26 cellular contexts compared by ENCODE assay signal in genomic region chr1:147585640-147586383, GRCh38. TPM values are rescaled to one million over a fixed set of nuclear protein-coding genes. Genes with fewer than 3 reads are reported as not detected.
DNase-seq lines count a peak whose midpoint lies in the region; ATAC-seq and TF ChIP-seq lines count a peak whose summit lies in the region.
"Had no signal": no experiment of that assay in that cellular context is flagged by ENCODE, and none has a peak within 500 bp of the region (broad histone marks: within the 10 kb centered on the region; RNA-seq: fewer than 3 reads in every experiment).

No MANE protein-coding gene starts in this region.

- H3K9me3 ChIP-seq in Loucy (ENCODE audit: insufficient read depth, low read depth, low read length) (no peaks in the 10 kb centered on the region), iPS-18a (ENCODE audit: control insufficient read depth, low read depth, low read length) (no peaks in the 10 kb centered on the region), upper lobe of right lung (no peaks in the 10 kb centered on the region)
- H3K9me3 ChIP-seq: ascending aorta, gastrocnemius medialis, left ventricle myocardium inferior, neutrophil, tibial nerve had no signal

- TF ChIP-seq CTCF in Loucy (conservative IDR thresholded peaks at IDR 0.05; ENCODE audit: low read length) = no peak
- TF ChIP-seq CTCF in upper lobe of right lung (IDR thresholded peaks at IDR 0.05) = no peak

- peaks cover 23% of the 10 kb centered on the region for H3K4me1 ChIP-seq in Loucy (ENCODE audit: insufficient read depth, low read length, poor library complexity, severe bottlenecking)
- peaks cover 45% of the 10 kb centered on the region for H3K4me1 ChIP-seq in iPS-18a (ENCODE audit: control insufficient read depth, low read depth, low read length)
- H3K4me1 ChIP-seq in upper lobe of right lung = no peaks in the 10 kb centered on the region
- H3K4me1 ChIP-seq: ascending aorta had no signal

- H3K27ac ChIP-seq in iPS-18a (ENCODE audit: low read length) (no peak overlapping the region), upper lobe of right lung (no peak overlapping the region)
- H3K27ac ChIP-seq: ascending aorta, gastrocnemius medialis, HL-60, left ventricle myocardium inferior, neutrophil, tibial nerve had no signal

- H4K20me1 ChIP-seq in Loucy (ENCODE audit: insufficient read depth, low read length, poor library complexity, severe bottlenecking) = peaks cover 2% of the 10 kb centered on the region

- no peaks in the 10 kb centered on the region for H3F3A ChIP-seq in Loucy (ENCODE audit: low read depth)

- H2AFZ ChIP-seq in Loucy (ENCODE audit: low read length) = no peak overlapping the region

- DNase-seq in stimulated activated CD4-positive, alpha-beta T cell treated with anti-CD3 and anti-CD28 coated beads, Interleukin-15, amount 100 ng/mL, for 24 hours = peak; percentile 16
- no peak for DNase-seq in stimulated activated CD4-positive, alpha-beta T cell treated with anti-CD3 and anti-CD28 coated beads, Interleukin-4, amount 100 ng/mL, for 1 hour
- peak; percentile 10 for DNase-seq in retina
- DNase-seq in pons (ENCODE audit: low spot score) = no peak
- DNase-seq in upper lobe of right lung = no peak
- DNase-seq: activated CD4-positive, alpha-beta T cell treated with anti-CD3 and anti-CD28 coated beads, Interleukin-2, amount 50 U/mL, for 4 hours; activated naive CD4-positive, alpha-beta T cell treated with Interleukin-2 at 50 U/mL for 16 hours; activated T-cell treated with anti-CD3 and anti-CD28 coated beads for 4 hours; effector CD4-positive, alpha-beta T cell; gastrocnemius medialis; GOT3; left ventricle myocardium inferior; NCI-H1048; NCI-H2171; NCI-H526 treated with DMSO at 0.1 percent for 48 hours; stimulated activated naive B cell treated with anti-CD40 and anti-IgM and Interleukin-4, amounts not matched to agents 10 μg/mL and 1 μg/mL and 100 μg/mL, for 72 hours had no signal

- ATAC-seq in GM21381 (IDR thresholded peaks at IDR 0.05; ENCODE audit: unreplicated experiment) (no peak), upper lobe of right lung (no peak)
- ATAC-seq: esophagus mucosa; gastrocnemius medialis; K562; Right ventricle myocardium inferior; stimulated activated naive B cell treated with anti-CD40 and anti-IgM and Interleukin-4, amounts not matched to agents 10 μg/mL and 1 μg/mL and 100 μg/mL, for 72 hours had no signal

- peak overlapping the region; percentile 0 for H3K9ac ChIP-seq in Loucy (ENCODE audit: low read depth, low read length, poor library complexity, severe bottlenecking)
- H3K9ac ChIP-seq in iPS-18a (ENCODE audit: low read length) = peak overlapping the region; percentile 16

- H3K79me2 ChIP-seq in Loucy (ENCODE audit: insufficient read depth, low read length) = no peaks in the 10 kb centered on the region

- no peaks in the 10 kb centered on the region for H3K36me3 ChIP-seq in Loucy (ENCODE audit: insufficient read depth, low read length)
- H3K36me3 ChIP-seq in iPS-18a (ENCODE audit: control insufficient read depth, low read depth, low read length) = no peaks in the 10 kb centered on the region
- H3K36me3 ChIP-seq in upper lobe of right lung = no peaks in the 10 kb centered on the region
- H3K36me3 ChIP-seq: ascending aorta, gastrocnemius medialis, left ventricle myocardium inferior, neutrophil, tibial nerve had no signal

- H3K9me2 ChIP-seq in Loucy (replicated peaks; ENCODE audit: low read depth, low read length) = no peaks in the 10 kb centered on the region

- peak overlapping the region; percentile 63 for H3K4me2 ChIP-seq in Loucy (ENCODE audit: low read depth, low read length, poor library complexity, severe bottlenecking)

- H3K27me3 ChIP-seq in Loucy (ENCODE audit: insufficient read depth, low read length, poor library complexity, severe bottlenecking) = peaks cover 17% of the 10 kb centered on the region
- H3K27me3 ChIP-seq in iPS-18a (ENCODE audit: control insufficient read depth, insufficient read depth, low read length) = peaks cover 75% of the 10 kb centered on the region
- H3K27me3 ChIP-seq in upper lobe of right lung = no peaks in the 10 kb centered on the region
- H3K27me3 ChIP-seq: ascending aorta, gastrocnemius medialis, tibial nerve had no signal

- intact Hi-C loops in upper lobe of right lung (cut with DNase I) = no loop called here

- H3K4me3 ChIP-seq in Loucy (ENCODE audit: low read length, poor library complexity, severe bottlenecking) = no peak overlapping the region
- H3K4me3 ChIP-seq in iPS-18a (ENCODE audit: low read length) = peak overlapping the region; percentile 55
- H3K4me3 ChIP-seq in upper lobe of right lung = no peak overlapping the region
- H3K4me3 ChIP-seq: ascending aorta, gastrocnemius medialis, K562, left ventricle myocardium inferior, tibial nerve had no signal

RNA-seq across cellular contexts. Expression of gene BCL9, which starts 44.5 kb away (rescaled TPM):
- total RNA-seq in upper lobe of right lung = 13.7 TPM

Comparison
In these comparisons a context has a peak if more than half of its experiments do, and no peak if none do; other contexts are left out.
1. DNase-seq: peak in stimulated activated CD4-positive, alpha-beta T cell treated with anti-CD3 and anti-CD28 coated beads, Interleukin-15, amount 100 ng/mL, for 24 hours (single experiment) and retina (single experiment); none in stimulated activated CD4-positive, alpha-beta T cell treated with anti-CD3 and anti-CD28 coated beads, Interleukin-4, amount 100 ng/mL, for 1 hour (single experiment), pons (single experiment) and upper lobe of right lung (single experiment).